ENCODE assay signal across 18 cellular contexts in the genomic region with DNA sequence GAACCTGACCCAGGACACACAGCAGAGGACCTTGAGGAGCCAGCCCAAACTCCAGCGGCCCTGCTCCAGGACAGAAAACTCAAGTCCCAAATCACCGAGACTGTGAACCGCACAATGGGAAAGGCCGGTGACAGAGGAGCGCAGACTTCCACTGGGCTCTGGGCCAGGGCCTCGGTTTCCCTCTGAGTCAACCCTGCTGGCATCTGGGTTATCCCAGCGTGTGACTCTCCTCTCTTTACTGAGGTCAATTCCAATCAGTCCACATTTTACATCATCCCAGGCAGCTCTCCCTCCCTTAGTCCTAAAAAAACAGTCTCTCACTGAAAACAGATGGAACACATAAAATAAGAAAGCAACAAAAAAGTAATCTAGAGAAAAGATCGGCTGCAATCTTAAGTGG. TPM values are rescaled to one million over a fixed set of nuclear protein-coding genes. Genes with fewer than 3 reads are reported as not detected.
DNase-seq lines count a peak whose midpoint lies in the region; FAIRE-seq and TF ChIP-seq lines count a peak whose summit lies in the region.
"Had no signal": no experiment of that assay in that cellular context is flagged by ENCODE, and none has a peak within 500 bp of the region (broad histone marks: within the 10 kb centered on the region; RNA-seq: fewer than 3 reads in every experiment).

No MANE protein-coding gene starts in this region.

- no peaks in the 10 kb centered on the region for H3K9me3 ChIP-seq in astrocyte (ENCODE audit: insufficient read depth, low read depth, low read length)
- H3K9me3 ChIP-seq: gastrocnemius medialis, mucosa of descending colon had no signal

- peaks cover 6% of the 10 kb centered on the region for H3K4me1 Mint-ChIP-seq in astrocyte (ENCODE audit: low read depth, unreplicated experiment)

- peak overlapping the region; percentile 30 for H3K4me2 ChIP-seq in astrocyte (ENCODE audit: low read length)

- no peak for FAIRE-seq in astrocyte (lab: Jason Lieb, UNC)
- FAIRE-seq: colon, D721Med, kidney had no signal

- H3K36me3 ChIP-seq in astrocyte (ENCODE audit: insufficient read depth, low read length), result no peaks in the 10 kb centered on the region
- H3K36me3 ChIP-seq: gastrocnemius medialis had no signal

- no peaks in the 10 kb centered on the region for H3K27me3 ChIP-seq in astrocyte (ENCODE audit: insufficient read depth, low read length)
- H3K27me3 ChIP-seq: gastrocnemius medialis had no signal

- H2AFZ ChIP-seq in astrocyte (ENCODE audit: low read depth, low read length), result no peak overlapping the region

- peaks cover 6% of the 10 kb centered on the region for H3K4me1 ChIP-seq in astrocyte (ENCODE audit: insufficient read depth, low read length)

- peaks cover 61% of the 10 kb centered on the region for H4K20me1 ChIP-seq in astrocyte (ENCODE audit: insufficient read depth, low read length)

- DNase-seq in EL, result peak; percentile 86
- peak; percentile 62 for DNase-seq in astrocyte (ENCODE audit: low read depth)
- peak; percentile 86 to 90 for DNase-seq in foreskin fibroblast
- DNase-seq in stromal cell of bone marrow (ENCODE audit: low read depth), result peak; percentile 84
- no peak for DNase-seq in NCI-H69 (lab: John Stamatoyannopoulos, UW)
- no peak for DNase-seq in NCI-H2107 treated with DMSO at 0.1 percent for 48 hours (lab: John Stamatoyannopoulos, UW; ENCODE audit: unreplicated experiment)
- no peak for DNase-seq in hepatic stellate cell (ENCODE audit: low spot score)
- DNase-seq: activated gamma-delta T cell treated with Interleukin-2 at 50 U/mL for 16 hours, gastrocnemius medialis, H7, Kasumi-1, kidney, mucosa of descending colon, NCI-H146, NCI-H524, T-helper 2 cell had no signal

- no peak overlapping the region for H3K27ac Mint-ChIP-seq in astrocyte (ENCODE audit: unreplicated experiment)

- no peaks in the 10 kb centered on the region for H3K79me2 ChIP-seq in astrocyte (ENCODE audit: insufficient read depth, low read length)

- peaks cover 54% of the 10 kb centered on the region for H3K27me3 Mint-ChIP-seq in astrocyte (ENCODE audit: low read depth, unreplicated experiment)

- H3K36me3 Mint-ChIP-seq in astrocyte (ENCODE audit: low read depth, unreplicated experiment), result no peaks in the 10 kb centered on the region

- H3K27ac ChIP-seq in astrocyte (ENCODE audit: low read depth, low read length), result no peak overlapping the region
- H3K27ac ChIP-seq: gastrocnemius medialis had no signal

- H3K4me3 ChIP-seq in astrocyte (ENCODE audit: insufficient read depth, low read depth, low read length) (no peak overlapping the region), foreskin fibroblast (ENCODE audit: low read depth in 1 of 2, low read length in 2 of 2) (no peak overlapping the region)
- H3K4me3 ChIP-seq: gastrocnemius medialis, mucosa of descending colon had no signal

- H3K9ac ChIP-seq in astrocyte (ENCODE audit: low read length), result no peak overlapping the region

- TF ChIP-seq CTCF in astrocyte (IDR thresholded peaks at IDR 0.05; ENCODE audit: insufficient read depth, low read depth, low read length) (no peak), foreskin fibroblast (IDR thresholded peaks at IDR 0.05; ENCODE audit: low read depth, low read length) (no peak)

- no peaks in the 10 kb centered on the region for H3K9me3 Mint-ChIP-seq in astrocyte (ENCODE audit: unreplicated experiment)

- H3K4me3 Mint-ChIP-seq in astrocyte (ENCODE audit: unreplicated experiment), result no peak overlapping the region

RNA-seq across cellular contexts. Expression of gene ITPK1, which starts 36.9 kb away (rescaled TPM):
- 11.2 and 13.0 TPM in 2 replicates for total RNA-seq in astrocyte

Comparison
In these comparisons a context has a peak if more than half of its experiments do, and no peak if none do; other contexts are left out.
1. DNase-seq: peak in EL (single experiment), astrocyte (single experiment), foreskin fibroblast (2 of 2) and stromal cell of bone marrow (single experiment); none in NCI-H69 (single experiment), NCI-H2107 treated with DMSO at 0.1 percent for 48 hours (single experiment) and hepatic stellate cell (single experiment).